ENCODE assay signal across 11 cellular contexts in the genomic region with DNA sequence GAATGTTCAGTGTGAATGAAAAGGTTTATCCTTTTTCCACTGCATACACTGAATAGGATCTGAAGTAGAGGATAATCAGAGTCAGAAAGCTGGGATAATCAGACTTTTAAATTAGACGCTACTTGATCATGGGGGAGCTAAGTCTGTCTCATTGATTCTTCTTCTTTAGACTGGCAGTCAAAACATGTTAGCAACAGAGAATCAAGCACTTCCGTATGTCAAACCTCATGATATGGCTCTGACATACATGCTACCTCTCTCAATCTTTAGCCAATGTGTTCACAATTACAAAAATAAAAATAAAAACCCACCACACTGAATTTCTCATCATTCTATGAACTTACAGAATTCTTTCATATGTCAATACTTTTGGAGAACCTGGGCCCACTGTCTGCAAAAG. TPM values are rescaled to one million over a fixed set of nuclear protein-coding genes. Genes with fewer than 3 reads are reported as not detected.
"Had no signal": no experiment of that assay in that cellular context is flagged by ENCODE, and none has a peak within 500 bp of the region (broad histone marks: within the 10 kb centered on the region; RNA-seq: fewer than 3 reads in every experiment).

No MANE protein-coding gene starts in this region.

- H3K9me3 ChIP-seq: HAP-1 had no signal

- H3K4me3 ChIP-seq: GM23248, GM23338, HAP-1 had no signal

- DNase-seq: GM23248, GOT3, H7, H9, HCEC 1CT, HFFc6 had no signal

- H3K27ac Mint-ChIP-seq: GM23338, H9, HFFc6 had no signal

- H3K4me2 ChIP-seq: GM23338 had no signal

- H3K27ac ChIP-seq: GM23248 had no signal

- H3K4me1 Mint-ChIP-seq: GM23338, H9 had no signal

- H2AFZ ChIP-seq: GM23248, GM23338 had no signal

- H3K9ac ChIP-seq: GM23248 had no signal

- H3K4me3 Mint-ChIP-seq: GM23338, H9, HFFc6 had no signal

- H3K36me3 ChIP-seq: HAP-1 had no signal

- ATAC-seq: GM23338, HCT116 had no signal

RNA-seq across cellular contexts. Expression of gene OR13F1, which starts 19.0 kb away (rescaled TPM):
- total RNA-seq: GM23248, GM23338, H1, H4, H7, H9, HFFc6 had no signal
- polyA plus RNA-seq: GM23248, GM23338, H1 had no signal

RNA-seq across cellular contexts. Expression of gene OR13C4, which starts 42.0 kb away (rescaled TPM):
- total RNA-seq: GM23248, GM23338, H1, H4, H7, H9, HFFc6 had no signal
- polyA plus RNA-seq: GM23248, GM23338, H1 had no signal

RNA-seq across cellular contexts. Expression of gene OR13C3, which starts 51.6 kb away (rescaled TPM):
- total RNA-seq: GM23248, GM23338, H1, H4, H7, H9, HFFc6 had no signal
- polyA plus RNA-seq: GM23248, GM23338, H1 had no signal
